In the genomic region with DNA sequence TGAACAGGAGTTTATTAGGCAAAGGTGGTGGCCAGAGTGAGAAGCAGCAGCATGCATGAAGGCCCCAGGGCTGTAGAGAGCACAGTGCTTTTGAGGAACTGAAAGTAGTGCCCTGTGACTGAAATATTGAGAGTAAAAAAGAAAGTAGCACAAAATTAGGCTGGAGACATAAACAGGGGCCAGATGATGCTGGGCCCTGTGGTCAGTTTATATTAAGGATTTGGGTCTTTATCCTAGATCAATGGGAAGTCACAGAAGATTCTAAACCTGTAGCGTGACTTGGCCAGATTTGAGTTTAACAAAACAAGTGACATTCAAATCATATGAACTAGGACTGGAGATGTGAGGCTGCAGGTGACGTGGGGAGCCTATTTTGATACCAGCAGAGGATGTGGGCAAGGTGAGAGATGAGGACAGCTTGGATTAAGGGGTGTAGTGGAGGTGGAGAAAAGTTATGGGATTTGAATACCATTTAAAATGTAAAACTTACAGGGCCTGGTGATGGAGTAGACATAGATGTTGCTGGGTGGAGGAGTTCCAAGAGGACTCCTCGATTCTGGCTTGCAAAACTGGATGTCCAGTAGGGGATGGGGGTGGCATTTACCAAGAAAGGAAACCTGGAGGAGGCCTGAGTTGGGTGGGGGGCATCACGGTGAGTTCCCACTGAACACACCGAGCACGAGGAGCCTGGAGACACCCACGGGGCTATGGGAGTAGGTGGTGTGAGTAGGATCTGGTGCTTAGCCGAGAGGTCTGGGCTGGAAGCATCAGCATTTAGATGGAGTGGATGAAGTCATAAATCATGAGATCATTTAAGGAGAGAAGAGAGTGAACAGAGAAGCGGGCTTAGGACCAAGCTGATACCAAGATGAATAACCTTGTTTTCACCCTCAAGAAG, we compare ENCODE assay signal across 1 cellular context.
TF ChIP-seq lines count a peak whose summit lies in the region.

No MANE protein-coding gene starts in this region.

TF ChIP-seq in HepG2, 621 proteins besides CTCF, POLR2A, EP300 and RAD21 (continued from another document):
- TF ChIP-seq ZMYM3 (CRISPR knock-in tag; IDR thresholded peaks at IDR 0.05) (no peak), ZFP90 (CRISPR knock-in tag; IDR thresholded peaks at IDR 0.05; ENCODE audit: borderline replicate concordance) (no peak), TEAD2 (CRISPR knock-in tag; IDR thresholded peaks at IDR 0.05) (no peak), ZNF83 (CRISPR knock-in tag; IDR thresholded peaks at IDR 0.05; ENCODE audit: borderline replicate concordance) (no peak), ZNF577 (CRISPR knock-in tag; IDR thresholded peaks at IDR 0.05; ENCODE audit: borderline replicate concordance, low read depth) (no peak), NPAS2 (CRISPR knock-in tag; IDR thresholded peaks at IDR 0.05; ENCODE audit: borderline replicate concordance) (no peak), SMC3 (IDR thresholded peaks at IDR 0.05; ENCODE audit: low read length) (no peak), NFYB (CRISPR knock-in tag; IDR thresholded peaks at IDR 0.05) (no peak), ZNF703 (CRISPR knock-in tag; IDR thresholded peaks at IDR 0.05; ENCODE audit: borderline replicate concordance) (no peak)
- TF ChIP-seq, protein P1, sequence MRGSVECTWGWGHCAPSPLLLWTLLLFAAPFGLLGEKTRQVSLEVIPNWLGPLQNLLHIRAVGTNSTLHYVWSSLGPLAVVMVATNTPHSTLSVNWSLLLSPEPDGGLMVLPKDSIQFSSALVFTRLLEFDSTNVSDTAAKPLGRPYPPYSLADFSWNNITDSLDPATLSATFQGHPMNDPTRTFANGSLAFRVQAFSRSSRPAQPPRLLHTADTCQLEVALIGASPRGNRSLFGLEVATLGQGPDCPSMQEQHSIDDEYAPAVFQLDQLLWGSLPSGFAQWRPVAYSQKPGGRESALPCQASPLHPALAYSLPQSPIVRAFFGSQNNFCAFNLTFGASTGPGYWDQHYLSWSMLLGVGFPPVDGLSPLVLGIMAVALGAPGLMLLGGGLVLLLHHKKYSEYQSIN (CRISPR knock-in tag; IDR thresholded peaks at IDR 0.05; ENCODE audit: borderline replicate concordance): no peak
- TF ChIP-seq, protein P2, sequence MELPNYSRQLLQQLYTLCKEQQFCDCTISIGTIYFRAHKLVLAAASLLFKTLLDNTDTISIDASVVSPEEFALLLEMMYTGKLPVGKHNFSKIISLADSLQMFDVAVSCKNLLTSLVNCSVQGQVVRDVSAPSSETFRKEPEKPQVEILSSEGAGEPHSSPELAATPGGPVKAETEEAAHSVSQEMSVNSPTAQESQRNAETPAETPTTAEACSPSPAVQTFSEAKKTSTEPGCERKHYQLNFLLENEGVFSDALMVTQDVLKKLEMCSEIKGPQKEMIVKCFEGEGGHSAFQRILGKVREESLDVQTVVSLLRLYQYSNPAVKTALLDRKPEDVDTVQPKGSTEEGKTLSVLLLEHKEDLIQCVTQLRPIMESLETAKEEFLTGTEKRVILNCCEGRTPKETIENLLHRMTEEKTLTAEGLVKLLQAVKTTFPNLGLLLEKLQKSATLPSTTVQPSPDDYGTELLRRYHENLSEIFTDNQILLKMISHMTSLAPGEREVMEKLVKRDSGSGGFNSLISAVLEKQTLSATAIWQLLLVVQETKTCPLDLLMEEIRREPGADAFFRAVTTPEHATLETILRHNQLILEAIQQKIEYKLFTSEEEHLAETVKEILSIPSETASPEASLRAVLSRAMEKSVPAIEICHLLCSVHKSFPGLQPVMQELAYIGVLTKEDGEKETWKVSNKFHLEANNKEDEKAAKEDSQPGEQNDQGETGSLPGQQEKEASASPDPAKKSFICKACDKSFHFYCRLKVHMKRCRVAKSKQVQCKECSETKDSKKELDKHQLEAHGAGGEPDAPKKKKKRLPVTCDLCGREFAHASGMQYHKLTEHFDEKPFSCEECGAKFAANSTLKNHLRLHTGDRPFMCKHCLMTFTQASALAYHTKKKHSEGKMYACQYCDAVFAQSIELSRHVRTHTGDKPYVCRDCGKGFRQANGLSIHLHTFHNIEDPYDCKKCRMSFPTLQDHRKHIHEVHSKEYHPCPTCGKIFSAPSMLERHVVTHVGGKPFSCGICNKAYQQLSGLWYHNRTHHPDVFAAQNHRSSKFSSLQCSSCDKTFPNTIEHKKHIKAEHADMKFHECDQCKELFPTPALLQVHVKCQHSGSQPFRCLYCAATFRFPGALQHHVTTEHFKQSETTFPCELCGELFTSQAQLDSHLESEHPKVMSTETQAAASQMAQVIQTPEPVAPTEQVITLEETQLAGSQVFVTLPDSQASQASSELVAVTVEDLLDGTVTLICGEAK (IDR thresholded peaks at IDR 0.05): no peak
- TF ChIP-seq, protein P2 (CRISPR knock-in tag; IDR thresholded peaks at IDR 0.05): no peak
- TF ChIP-seq, protein P3, sequence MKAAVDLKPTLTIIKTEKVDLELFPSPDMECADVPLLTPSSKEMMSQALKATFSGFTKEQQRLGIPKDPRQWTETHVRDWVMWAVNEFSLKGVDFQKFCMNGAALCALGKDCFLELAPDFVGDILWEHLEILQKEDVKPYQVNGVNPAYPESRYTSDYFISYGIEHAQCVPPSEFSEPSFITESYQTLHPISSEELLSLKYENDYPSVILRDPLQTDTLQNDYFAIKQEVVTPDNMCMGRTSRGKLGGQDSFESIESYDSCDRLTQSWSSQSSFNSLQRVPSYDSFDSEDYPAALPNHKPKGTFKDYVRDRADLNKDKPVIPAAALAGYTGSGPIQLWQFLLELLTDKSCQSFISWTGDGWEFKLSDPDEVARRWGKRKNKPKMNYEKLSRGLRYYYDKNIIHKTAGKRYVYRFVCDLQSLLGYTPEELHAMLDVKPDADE (CRISPR knock-in tag; IDR thresholded peaks at IDR 0.05): no peak
- TF ChIP-seq, protein P4, sequence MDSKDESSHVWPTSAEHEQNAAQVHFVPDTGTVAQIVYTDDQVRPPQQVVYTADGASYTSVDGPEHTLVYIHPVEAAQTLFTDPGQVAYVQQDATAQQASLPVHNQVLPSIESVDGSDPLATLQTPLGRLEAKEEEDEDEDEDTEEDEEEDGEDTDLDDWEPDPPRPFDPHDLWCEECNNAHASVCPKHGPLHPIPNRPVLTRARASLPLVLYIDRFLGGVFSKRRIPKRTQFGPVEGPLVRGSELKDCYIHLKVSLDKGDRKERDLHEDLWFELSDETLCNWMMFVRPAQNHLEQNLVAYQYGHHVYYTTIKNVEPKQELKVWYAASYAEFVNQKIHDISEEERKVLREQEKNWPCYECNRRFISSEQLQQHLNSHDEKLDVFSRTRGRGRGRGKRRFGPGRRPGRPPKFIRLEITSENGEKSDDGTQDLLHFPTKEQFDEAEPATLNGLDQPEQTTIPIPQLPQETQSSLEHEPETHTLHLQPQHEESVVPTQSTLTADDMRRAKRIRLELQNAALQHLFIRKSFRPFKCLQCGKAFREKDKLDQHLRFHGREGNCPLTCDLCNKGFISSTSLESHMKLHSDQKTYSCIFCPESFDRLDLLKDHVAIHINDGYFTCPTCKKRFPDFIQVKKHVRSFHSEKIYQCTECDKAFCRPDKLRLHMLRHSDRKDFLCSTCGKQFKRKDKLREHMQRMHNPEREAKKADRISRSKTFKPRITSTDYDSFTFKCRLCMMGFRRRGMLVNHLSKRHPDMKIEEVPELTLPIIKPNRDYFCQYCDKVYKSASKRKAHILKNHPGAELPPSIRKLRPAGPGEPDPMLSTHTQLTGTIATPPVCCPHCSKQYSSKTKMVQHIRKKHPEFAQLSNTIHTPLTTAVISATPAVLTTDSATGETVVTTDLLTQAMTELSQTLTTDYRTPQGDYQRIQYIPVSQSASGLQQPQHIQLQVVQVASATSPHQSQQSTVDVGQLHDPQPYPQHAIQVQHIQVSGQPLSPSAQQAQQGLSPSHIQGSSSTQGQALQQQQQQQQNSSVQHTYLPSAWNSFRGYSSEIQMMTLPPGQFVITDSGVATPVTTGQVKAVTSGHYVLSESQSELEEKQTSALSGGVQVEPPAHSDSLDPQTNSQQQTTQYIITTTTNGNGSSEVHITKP (CRISPR knock-in tag; IDR thresholded peaks at IDR 0.05; ENCODE audit: low read depth): no peak
- TF ChIP-seq, protein P5, sequence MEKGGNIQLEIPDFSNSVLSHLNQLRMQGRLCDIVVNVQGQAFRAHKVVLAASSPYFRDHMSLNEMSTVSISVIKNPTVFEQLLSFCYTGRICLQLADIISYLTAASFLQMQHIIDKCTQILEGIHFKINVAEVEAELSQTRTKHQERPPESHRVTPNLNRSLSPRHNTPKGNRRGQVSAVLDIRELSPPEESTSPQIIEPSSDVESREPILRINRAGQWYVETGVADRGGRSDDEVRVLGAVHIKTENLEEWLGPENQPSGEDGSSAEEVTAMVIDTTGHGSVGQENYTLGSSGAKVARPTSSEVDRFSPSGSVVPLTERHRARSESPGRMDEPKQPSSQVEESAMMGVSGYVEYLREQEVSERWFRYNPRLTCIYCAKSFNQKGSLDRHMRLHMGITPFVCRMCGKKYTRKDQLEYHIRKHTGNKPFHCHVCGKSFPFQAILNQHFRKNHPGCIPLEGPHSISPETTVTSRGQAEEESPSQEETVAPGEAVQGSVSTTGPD (CRISPR knock-in tag; IDR thresholded peaks at IDR 0.05): no peak
